In the genomic region with DNA sequence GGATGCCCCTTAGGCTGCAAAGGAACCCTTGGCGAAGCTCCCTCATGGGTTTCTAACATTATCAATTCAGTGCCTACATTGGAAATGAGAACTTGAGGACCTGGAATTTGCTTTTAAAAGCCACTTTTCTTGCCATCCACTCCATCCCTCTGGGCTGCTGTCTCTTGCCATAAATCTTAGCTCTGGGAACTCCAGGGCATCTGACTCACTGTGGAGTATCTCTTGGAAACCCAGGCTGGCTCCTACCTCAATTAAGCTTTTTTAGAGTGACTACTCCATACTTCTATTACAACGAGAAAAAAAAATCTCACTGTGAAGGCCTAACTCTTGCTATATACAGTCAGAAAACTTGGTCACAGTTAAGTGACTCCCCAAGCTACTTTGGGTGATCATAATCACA, we compare ENCODE assay signal across 1 cellular context.
TF ChIP-seq lines count a peak whose summit lies in the region.

No MANE protein-coding gene starts in this region.

TF ChIP-seq in SK-N-SH treated with all-trans-retinoic acid at 6 μM for 48 hours, 23 proteins besides CTCF, POLR2A, EP300 and RAD21 (continued from another document):
- no peak for TF ChIP-seq TCF4 (CRISPR knock-in tag; IDR thresholded peaks at IDR 0.05; ENCODE audit: borderline replicate concordance)
- TF ChIP-seq BACH2 (CRISPR knock-in tag; IDR thresholded peaks at IDR 0.05; ENCODE audit: borderline replicate concordance): no peak
- TF ChIP-seq ZFP3 (CRISPR knock-in tag; IDR thresholded peaks at IDR 0.05): no peak
- no peak for TF ChIP-seq ZFP30 (CRISPR knock-in tag; IDR thresholded peaks at IDR 0.05)
